17 cellular contexts compared by ENCODE assay signal in genomic region chr2:178718283-178718682, GRCh38.
DNase-seq lines count a peak whose midpoint lies in the region; ATAC-seq and TF ChIP-seq lines count a peak whose summit lies in the region.
"Had no signal": no experiment of that assay in that cellular context is flagged by ENCODE, and none has a peak within 500 bp of the region (broad histone marks: within the 10 kb centered on the region; RNA-seq: fewer than 3 reads in every experiment).

No MANE protein-coding gene starts in this region.

- H3K4me3 Mint-ChIP-seq in MCF 10A (ENCODE audit: unreplicated experiment) (no peak overlapping the region), nephron progenitor cell (no peak overlapping the region), endodermal cell (no peak overlapping the region)
- H3K4me3 Mint-ChIP-seq: CD4-positive, CD25-positive, alpha-beta regulatory T cell had no signal

- no peak overlapping the region for H3K9ac ChIP-seq in endodermal cell (ENCODE audit: extremely low read depth, low read length, poor library complexity, severe bottlenecking)

- H3K36me3 ChIP-seq in breast epithelium (no peaks in the 10 kb centered on the region), SJCRH30 (peaks cover 36% of the 10 kb centered on the region), endodermal cell (ENCODE audit: control insufficient read depth, insufficient read depth, low read length) (peaks cover 97% of the 10 kb centered on the region)
- H3K36me3 ChIP-seq: MG63 had no signal

- H3K4me1 Mint-ChIP-seq in MCF 10A (ENCODE audit: insufficient read depth, unreplicated experiment) = no peaks in the 10 kb centered on the region
- H3K4me1 Mint-ChIP-seq in nephron progenitor cell = no peaks in the 10 kb centered on the region
- no peaks in the 10 kb centered on the region for H3K4me1 Mint-ChIP-seq in endodermal cell

- 91% methylated on average over 2 of the region's 2 CpGs; no CpG with 5 or more reads in 1 of the 2 experiments for WGBS in endodermal cell (ENCODE audit: insufficient coverage in 1 of 2, insufficient read length in 1 of 2), 2 experiments

- POLR2A ChIA-PET in MCF 10A (lab: Yijun Ruan, JAX) = no interaction called here

- H3K27me3 Mint-ChIP-seq in MCF 10A (ENCODE audit: insufficient read depth, unreplicated experiment) (peaks cover 96% of the 10 kb centered on the region), nephron progenitor cell (ENCODE audit: low read depth, poor library complexity) (no peaks in the 10 kb centered on the region), endodermal cell (ENCODE audit: insufficient read depth) (no peaks in the 10 kb centered on the region)
- H3K27me3 Mint-ChIP-seq: CD4-positive, CD25-positive, alpha-beta regulatory T cell had no signal

- no peaks in the 10 kb centered on the region for H3K27me3 ChIP-seq in breast epithelium
- H3K27me3 ChIP-seq in SJCRH30 = no peaks in the 10 kb centered on the region
- no peaks in the 10 kb centered on the region for H3K27me3 ChIP-seq in endodermal cell (ENCODE audit: control insufficient read depth, insufficient read depth, low read length, poor library complexity, severe bottlenecking)

- H3K9me3 Mint-ChIP-seq in MCF 10A (ENCODE audit: unreplicated experiment) (no peaks in the 10 kb centered on the region), nephron progenitor cell (no peaks in the 10 kb centered on the region), endodermal cell (no peaks in the 10 kb centered on the region)
- H3K9me3 Mint-ChIP-seq: CD4-positive, CD25-positive, alpha-beta regulatory T cell had no signal

- TF ChIP-seq CTCF in MCF 10A (IDR thresholded peaks at IDR 0.05; ENCODE audit: unreplicated experiment) = no peak
- no peak for TF ChIP-seq CTCF in breast epithelium (IDR thresholded peaks at IDR 0.05)
- no peak for TF ChIP-seq CTCF in nephron progenitor cell (IDR thresholded peaks at IDR 0.05)
- no peak for TF ChIP-seq CTCF in endodermal cell (conservative IDR thresholded peaks at IDR 0.05)

- H3K4me3 ChIP-seq in breast epithelium (no peak overlapping the region), SJCRH30 (no peak overlapping the region), endodermal cell (ENCODE audit: low read length) (no peak overlapping the region)
- H3K4me3 ChIP-seq: MG63 had no signal

- H3K9me3 ChIP-seq in breast epithelium = no peaks in the 10 kb centered on the region
- H3K9me3 ChIP-seq in SJCRH30 (replicated peaks) = no peaks in the 10 kb centered on the region
- no peaks in the 10 kb centered on the region for H3K9me3 ChIP-seq in endodermal cell (ENCODE audit: control insufficient read depth, low read length)
- H3K9me3 ChIP-seq: MG63 had no signal

- H3K27ac Mint-ChIP-seq in MCF 10A (ENCODE audit: low read depth, unreplicated experiment) = no peak overlapping the region
- H3K27ac Mint-ChIP-seq in nephron progenitor cell = peak overlapping the region; percentile 24
- no peak overlapping the region for H3K27ac Mint-ChIP-seq in endodermal cell
- H3K27ac Mint-ChIP-seq: CD4-positive, CD25-positive, alpha-beta regulatory T cell had no signal

- BruUV-seq in MCF 10A (replicated peaks; lab: Mats Ljungman, UMichigan) = no TSS peak

- intact Hi-C loops in MCF 10A (cut with micrococcal nuclease) (no loop called here), breast epithelium (cut with DNase I; ENCODE audit: low total_unique reads) (no loop called here)

- H3K27ac ChIP-seq in breast epithelium (no peak overlapping the region), SJCRH30 (no peak overlapping the region), endodermal cell (ENCODE audit: low read depth, low read length) (no peak overlapping the region)

- TF ChIP-seq POLR2A in breast epithelium (IDR thresholded peaks at IDR 0.05) = no peak

- CTCF ChIA-PET in MCF 10A (lab: Yijun Ruan, JAX) = interaction anchor here (0.9 kb wide), 1 partner anchor 77 kb away, joined by 3 read pairs; no protein-coding TSS in a partner anchor

- H3K4me1 ChIP-seq in breast epithelium (no peaks in the 10 kb centered on the region), SJCRH30 (no peaks in the 10 kb centered on the region), endodermal cell (ENCODE audit: control insufficient read depth, insufficient read depth, low read length) (no peaks in the 10 kb centered on the region)

- no peak for ATAC-seq in HG02938 (IDR thresholded peaks at IDR 0.05; ENCODE audit: unreplicated experiment)

- H3K36me3 Mint-ChIP-seq in MCF 10A (ENCODE audit: insufficient read depth, unreplicated experiment) (no peaks in the 10 kb centered on the region), nephron progenitor cell (ENCODE audit: low read depth) (no peaks in the 10 kb centered on the region), endodermal cell (ENCODE audit: low read depth) (peaks cover 87% of the 10 kb centered on the region)

- DNase-seq in MCF 10A (ENCODE audit: unreplicated experiment) = peak; percentile 25
- no peak for DNase-seq in breast epithelium (ENCODE audit: low spot score in 2 of 2)
- DNase-seq in HT1080 (ENCODE audit: low read depth) = peak; percentile 49
- DNase-seq in SJCRH30 = peak; percentile 10 to 48
- DNase-seq in nephron progenitor cell = no peak
- no peak for DNase-seq in endodermal cell
- no peak for DNase-seq in activated CD8-positive, alpha-beta memory T cell treated with anti-CD3 and anti-CD28 coated beads for 24 hours
- DNase-seq: CD4-positive, CD25-positive, alpha-beta regulatory T cell; DMS79; HCEC 1CT; KG1; MG63; NCI-H187; OCI-M1; SIG-M5; SW 1271 had no signal

Comparison
In these comparisons a context has a peak if more than half of its experiments do, and no peak if none do; other contexts are left out.
1. DNase-seq: peak in MCF 10A (single experiment), HT1080 (single experiment) and SJCRH30 (2 of 2); none in breast epithelium (0 of 2), nephron progenitor cell (single experiment), endodermal cell (single experiment) and activated CD8-positive, alpha-beta memory T cell treated with anti-CD3 and anti-CD28 coated beads for 24 hours (single experiment).